Comparison of ENCODE assay signal across 15 cellular contexts in the genomic region with DNA sequence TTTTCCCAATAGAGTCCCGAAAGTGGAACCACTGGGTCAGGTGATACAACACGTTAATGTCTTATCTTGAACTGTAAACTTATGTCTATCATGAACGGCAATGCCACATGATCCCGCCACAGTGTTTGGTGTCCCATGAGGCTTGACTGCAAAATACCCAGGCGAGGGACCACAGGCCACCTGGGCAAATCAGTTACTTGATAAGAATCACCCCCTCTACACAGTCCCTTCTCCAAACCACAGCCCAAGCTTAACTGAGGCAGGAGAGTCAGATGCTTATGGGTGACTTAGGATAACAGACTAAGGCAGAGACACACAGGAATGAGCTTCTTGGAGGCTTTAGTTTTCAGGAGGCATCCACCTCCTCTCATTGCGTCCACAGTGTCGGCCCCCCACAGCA. TPM values are rescaled to one million over a fixed set of nuclear protein-coding genes. Genes with fewer than 3 reads are reported as not detected.
DNase-seq lines count a peak whose midpoint lies in the region; ATAC-seq and TF ChIP-seq lines count a peak whose summit lies in the region.
"Had no signal": no experiment of that assay in that cellular context is flagged by ENCODE, and none has a peak within 500 bp of the region (broad histone marks: within the 10 kb centered on the region; RNA-seq: fewer than 3 reads in every experiment).

No MANE protein-coding gene starts in this region.

- H4K8ac ChIP-seq in neuronal stem cell (ENCODE audit: low read depth, low read length) = no peak overlapping the region

- H3K27ac ChIP-seq in DND-41 (ENCODE audit: low read length) (peak overlapping the region; percentile 85), RWPE2 (ENCODE audit: poor library complexity, severe bottlenecking) (no peak overlapping the region), neuronal stem cell (replicated peaks; ENCODE audit: low read length) (no peak overlapping the region)
- no peak overlapping the region for H3K27ac ChIP-seq in CD4-positive, alpha-beta T cell (ENCODE audit: low read depth, low read length)

- H4K91ac ChIP-seq in neuronal stem cell (ENCODE audit: low read depth, low read length, poor library complexity) = no peak overlapping the region

- intact Hi-C loops in CD4-positive, alpha-beta T cell (cut with DNase I, micrococcal nuclease) = no loop called here

- H3K4me3 Mint-ChIP-seq in CD4-positive, alpha-beta T cell = no peak overlapping the region
- H3K4me3 Mint-ChIP-seq: B cell; CD8-positive, alpha-beta T cell; GM23338 had no signal

- H3K14ac ChIP-seq in neuronal stem cell (ENCODE audit: low read length) = peak overlapping the region; percentile 1

- no peaks in the 10 kb centered on the region for H3K79me2 ChIP-seq in DND-41 (ENCODE audit: insufficient read depth, low read length)

- H3K4me1 ChIP-seq in DND-41 (ENCODE audit: insufficient read depth, low read length) = peaks cover 43% of the 10 kb centered on the region
- no peaks in the 10 kb centered on the region for H3K4me1 ChIP-seq in RWPE2 (ENCODE audit: insufficient read depth, poor library complexity, severe bottlenecking)
- peaks cover 0 to 1% of the 10 kb centered on the region in 2 donors for H3K4me1 ChIP-seq in neuronal stem cell (ENCODE audit: control insufficient read depth in 2 of 2, insufficient read depth in 1 of 2, low read depth in 1 of 2, low read length in 2 of 2)
- H3K4me1 ChIP-seq: Caco-2 had no signal

- H3K4ac ChIP-seq in neuronal stem cell (ENCODE audit: low read length) = no peak overlapping the region

- peaks cover 14% of the 10 kb centered on the region for H3K4me1 Mint-ChIP-seq in CD4-positive, alpha-beta T cell (ENCODE audit: low read depth)
- H3K4me1 Mint-ChIP-seq: GM23338 had no signal

- peaks cover 2% of the 10 kb centered on the region for H3K9me3 Mint-ChIP-seq in CD4-positive, alpha-beta T cell

- CTCF ChIA-PET in CD4-positive, alpha-beta T cell (lab: Charles Lee) = no interaction called here

- H3K9me3 ChIP-seq in DND-41 (ENCODE audit: insufficient read depth, low read length, severe bottlenecking) (peaks cover 24% of the 10 kb centered on the region), RWPE2 (ENCODE audit: severe bottlenecking) (no peaks in the 10 kb centered on the region), neuronal stem cell (replicated peaks in 1 of 2; ENCODE audit: control insufficient read depth in 2 of 2, insufficient read depth in 1 of 2, low read depth in 1 of 2, low read length in 2 of 2) (peaks cover 4 to 5% of the 10 kb centered on the region in 2 donors)
- peaks cover 11% of the 10 kb centered on the region for H3K9me3 ChIP-seq in CD4-positive, alpha-beta T cell (ENCODE audit: control insufficient read depth, low read length)
- H3K9me3 ChIP-seq: Caco-2 had no signal

- H3K9ac ChIP-seq in DND-41 (ENCODE audit: low read depth, low read length) (peak overlapping the region; percentile 47), neuronal stem cell (ENCODE audit: low read depth, low read length, poor library complexity) (no peak overlapping the region)

- H3K4me2 ChIP-seq in DND-41 (ENCODE audit: insufficient read depth, low read length) (peak overlapping the region; percentile 18; the same call in 1 of the 2 replicates), neuronal stem cell (ENCODE audit: insufficient read depth, low read length, poor library complexity, severe bottlenecking) (no peak overlapping the region)
- H3K4me2 ChIP-seq: GM23338 had no signal

- no peak overlapping the region for H2BK5ac ChIP-seq in neuronal stem cell (ENCODE audit: low read length)

- H2BK120ac ChIP-seq in neuronal stem cell (ENCODE audit: low read depth, low read length) = no peak overlapping the region

- H4K20me1 ChIP-seq in DND-41 (ENCODE audit: insufficient read depth, low read length) = no peaks in the 10 kb centered on the region

- no peak overlapping the region for H2BK12ac ChIP-seq in neuronal stem cell (ENCODE audit: low read length)

- H2BK15ac ChIP-seq in neuronal stem cell (ENCODE audit: low read length) = no peak overlapping the region

- no peak overlapping the region for H3K27ac Mint-ChIP-seq in CD4-positive, alpha-beta T cell
- H3K27ac Mint-ChIP-seq: B cell; CD8-positive, alpha-beta T cell; GM23338 had no signal

- H3K79me1 ChIP-seq in neuronal stem cell (ENCODE audit: low read depth, low read length) = no peaks in the 10 kb centered on the region

- no peak overlapping the region for H3K4me3 ChIP-seq in DND-41 (ENCODE audit: low read depth in 1 of 2, low read length in 2 of 2)
- H3K4me3 ChIP-seq in RWPE2 (ENCODE audit: severe bottlenecking) = no peak overlapping the region
- H3K4me3 ChIP-seq in neuronal stem cell (ENCODE audit: low read length in 2 of 2) = no peak overlapping the region
- H3K4me3 ChIP-seq: GM23338 had no signal

- H3K27me3 ChIP-seq in DND-41 (ENCODE audit: insufficient read depth, low read length, poor library complexity) (no peaks in the 10 kb centered on the region), RWPE2 (ENCODE audit: insufficient read depth, poor library complexity, severe bottlenecking) (no peaks in the 10 kb centered on the region), neuronal stem cell (ENCODE audit: control insufficient read depth in 3 of 3, insufficient read depth in 3 of 3, low read depth in 1 of 3, low read length in 3 of 3) (no peaks in the 10 kb centered on the region)
- H3K27me3 ChIP-seq in CD4-positive, alpha-beta T cell (ENCODE audit: control insufficient read depth, insufficient read depth, low read length) = peaks cover 29% of the 10 kb centered on the region

- WGBS in neuronal stem cell (ENCODE audit: extremely low coverage in 2 of 2, insufficient read length in 2 of 2, insufficient replicate concordance in 1 of 2), 2 donors = no CpG with 5 or more reads among the region's 7 CpGs

- POLR2A ChIA-PET in CD4-positive, alpha-beta T cell (lab: Charles Lee) = no interaction called here

- peak overlapping the region; percentile 5 for H3K18ac ChIP-seq in neuronal stem cell (ENCODE audit: low read length)

- TF ChIP-seq CTCF in DND-41 (IDR thresholded peaks at IDR 0.05; ENCODE audit: borderline replicate concordance, extremely low read depth, low read length, poor library complexity, severe bottlenecking) = no peak
- TF ChIP-seq CTCF in RWPE2 (IDR thresholded peaks at IDR 0.05; ENCODE audit: poor library complexity, severe bottlenecking) = no peak
- no peak for TF ChIP-seq CTCF in CD4-positive, alpha-beta T cell (IDR thresholded peaks at IDR 0.05)

- H3K36me3 Mint-ChIP-seq in CD4-positive, alpha-beta T cell (ENCODE audit: low read depth) = peaks cover 17% of the 10 kb centered on the region
- H3K36me3 Mint-ChIP-seq: CD8-positive, alpha-beta T cell had no signal

- no peak overlapping the region for H2AK5ac ChIP-seq in neuronal stem cell (ENCODE audit: low read depth, low read length)

- ATAC-seq in DND-41 (ENCODE audit: insufficient read depth, low read depth) = peak; percentile 91
- ATAC-seq in RWPE2 (ENCODE audit: low read depth) = no peak
- no peak for ATAC-seq in HG02938 (IDR thresholded peaks at IDR 0.05; ENCODE audit: unreplicated experiment)
- no peak for ATAC-seq in CD4-positive, alpha-beta T cell (ENCODE audit: poor library complexity)
- ATAC-seq: CD8-positive, alpha-beta T cell; GM23338 had no signal

- H3K27me3 Mint-ChIP-seq in CD4-positive, alpha-beta T cell = peaks cover 39% of the 10 kb centered on the region

- H2AFZ ChIP-seq in DND-41 (ENCODE audit: low read depth, low read length) (no peak overlapping the region), neuronal stem cell (ENCODE audit: low read length) (no peak overlapping the region)
- H2AFZ ChIP-seq: GM23338 had no signal

- DNase-seq in DND-41 (peak; percentile 81), RWPE2 (ENCODE audit: low spot score) (peak; percentile 45), neuronal stem cell (ENCODE audit: low spot score) (no peak), AML-193 (lab: John Stamatoyannopoulos, UW) (no peak)
- no peak for DNase-seq in CD4-positive, alpha-beta T cell
- DNase-seq: C1 segment of cervical spinal cord, Caco-2, DMS 273 treated with DMSO at 0.1 percent for 48 hours, DMS79, GF-D8, HCEC 1CT had no signal

- H3K36me3 ChIP-seq in DND-41 (ENCODE audit: insufficient read depth, low read length) = no peaks in the 10 kb centered on the region; the same call in 1 of the 2 replicates
- no peaks in the 10 kb centered on the region for H3K36me3 ChIP-seq in RWPE2 (ENCODE audit: low read depth)
- no peaks in the 10 kb centered on the region for H3K36me3 ChIP-seq in neuronal stem cell (replicated peaks in 1 of 2; ENCODE audit: control insufficient read depth in 2 of 2, insufficient read depth in 2 of 2, low read length in 2 of 2)

- H3K23ac ChIP-seq in neuronal stem cell (ENCODE audit: low read depth, low read length, poor library complexity) = no peak overlapping the region

RNA-seq across cellular contexts. Expression of gene SNRPA1, which starts 42.9 kb away (rescaled TPM):
- 125 TPM for polyA plus RNA-seq in neuronal stem cell (2013, experiment 1 of 2)
- 129 TPM for polyA plus RNA-seq in neuronal stem cell (2013, experiment 2 of 2)
- total RNA-seq in CD4-positive, alpha-beta T cell = 100 to 1,000 TPM; 214 to 222 TPM

Comparison
In these comparisons a context has a peak if more than half of its experiments do, and no peak if none do; other contexts are left out.
1. DNase-seq: peak in DND-41 (single experiment) and RWPE2 (single experiment); none in neuronal stem cell (single experiment), CD4-positive, alpha-beta T cell (0 of 10) and AML-193 (0 of 2).